1 cellular context compared by ENCODE assay signal in the genomic region with DNA sequence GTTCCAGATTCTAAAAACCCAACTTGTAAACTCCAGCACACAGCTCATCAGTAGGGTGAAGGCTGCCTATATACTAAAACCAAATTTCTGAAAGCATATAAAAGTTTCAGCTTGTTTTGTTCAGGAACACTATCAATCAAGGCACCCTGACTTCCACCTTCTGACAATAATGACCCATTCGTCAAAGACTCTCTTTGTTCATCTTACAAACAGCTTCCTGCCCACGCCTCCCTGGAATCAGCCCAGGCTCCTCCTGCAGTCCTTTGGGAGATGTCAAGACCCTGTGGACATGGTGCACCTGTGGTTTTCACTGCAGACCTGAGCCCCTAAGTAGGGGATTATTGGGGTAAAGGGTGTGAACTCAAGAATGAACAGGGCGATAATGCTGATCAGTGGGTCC.
TF ChIP-seq lines count a peak whose summit lies in the region.

No MANE protein-coding gene starts in this region.

TF ChIP-seq in GM23338, 12 proteins besides CTCF, POLR2A, EP300 and RAD21 (continued from another document):
- TF ChIP-seq ETS1 (IDR thresholded peaks at IDR 0.05), result no peak
